Comparison of ENCODE assay signal across 20 cellular contexts in genomic region chr7:142873871-142874270, GRCh38. TPM values are rescaled to one million over a fixed set of nuclear protein-coding genes. Genes with fewer than 3 reads are reported as not detected.
A peak's percentile ranks its signal among the peaks of the same experiment; 100 is the strongest.
DNase-seq lines count a peak whose midpoint lies in the region; ATAC-seq and TF ChIP-seq lines count a peak whose summit lies in the region.
"Had no signal": no experiment of that assay in that cellular context is flagged by ENCODE, and none has a peak within 500 bp of the region (broad histone marks: within the 10 kb centered on the region; RNA-seq: fewer than 3 reads in every experiment).

No MANE protein-coding gene starts in this region.

- no peaks in the 10 kb centered on the region for H3K9me3 ChIP-seq in CD4-positive, CD25-positive, alpha-beta regulatory T cell (ENCODE audit: control insufficient read depth in 2 of 2, low read length in 2 of 2)
- no peaks in the 10 kb centered on the region for H3K9me3 ChIP-seq in CD8-positive, alpha-beta T cell (ENCODE audit: low read length)
- H3K9me3 ChIP-seq: A549, BE2C, HAP-1 had no signal

- peak; percentile 16 for DNase-seq in activated effector memory CD4-positive, alpha-beta T cell treated with anti-CD3 and anti-CD28 coated beads, Interleukin-2, amount 50 U/mL, for 16 hours
- no peak for DNase-seq in activated effector memory CD4-positive, alpha-beta T cell treated with Interleukin-2 at 50 U/mL for 16 hours
- no peak for DNase-seq in CD4-positive, CD25-positive, alpha-beta regulatory T cell
- no peak for DNase-seq in CD8-positive, alpha-beta T cell
- peak; percentile 10 for DNase-seq in left lobe of liver (ENCODE audit: low spot score)
- no peak for DNase-seq in activated T-helper 1 cell treated with anti-CD3 and anti-CD28 coated beads, Interleukin-12 subunit alpha, Interleukin-12 subunit beta, Interleukin-2, Interleukin-4 antibody, amounts not matched to agents 30 ng/mL and 10 ng/mL and 1 ng/mL, durations not matched to agents 14 hours and 24 hours and 36 hours (ENCODE audit: low spot score)
- no peak for DNase-seq in activated CD4-positive, alpha-beta T cell treated with anti-CD3 and anti-CD28 coated beads for 4 hours
- DNase-seq: 8988T; CD8-positive, alpha-beta memory T cell; DMS 273 treated with DMSO at 0.1 percent for 48 hours; DMS79; GDM1; GOT3; HFFc6 had no signal

- CTCF ChIA-PET in CD8-positive, alpha-beta T cell (lab: Charles Lee), result interaction anchor here (0.9 to 1.2 kb wide), 5 partner anchors 21 to 488 kb away, joined by 3 to 4 read pairs (median 3); no protein-coding TSS in a partner anchor

- no peak for TF ChIP-seq CTCF in CD8-positive, alpha-beta T cell (IDR thresholded peaks at IDR 0.05)

- intact Hi-C loops in CD8-positive, alpha-beta T cell (cut with DNase I, micrococcal nuclease), result no loop called here
- intact Hi-C loops in activated T-helper 1 cell treated with anti-CD3 and anti-CD28 coated beads, Interleukin-12 subunit alpha, Interleukin-12 subunit beta, Interleukin-2, Interleukin-4 antibody, amounts not matched to agents 30 ng/mL and 10 ng/mL and 1 ng/mL, durations not matched to agents 14 hours and 24 hours and 36 hours (cut with micrococcal nuclease), result no loop called here

- no peaks in the 10 kb centered on the region for H3K4me1 Mint-ChIP-seq in CD4-positive, CD25-positive, alpha-beta regulatory T cell
- H3K4me1 Mint-ChIP-seq in CD8-positive, alpha-beta T cell (ENCODE audit: low read depth), result no peaks in the 10 kb centered on the region
- no peaks in the 10 kb centered on the region for H3K4me1 Mint-ChIP-seq in activated T-helper 1 cell treated with anti-CD3 and anti-CD28 coated beads, Interleukin-12 subunit alpha, Interleukin-12 subunit beta, Interleukin-2, Interleukin-4 antibody, amounts not matched to agents 30 ng/mL and 10 ng/mL and 1 ng/mL, durations not matched to agents 14 hours and 24 hours and 36 hours (ENCODE audit: low read depth)
- H3K4me1 Mint-ChIP-seq: CD14-positive monocyte; CD8-positive, alpha-beta memory T cell had no signal

- H3K4me3 Mint-ChIP-seq in CD4-positive, CD25-positive, alpha-beta regulatory T cell, result no peak overlapping the region
- no peak overlapping the region for H3K4me3 Mint-ChIP-seq in CD8-positive, alpha-beta T cell
- H3K4me3 Mint-ChIP-seq in activated T-helper 1 cell treated with anti-CD3 and anti-CD28 coated beads, Interleukin-12 subunit alpha, Interleukin-12 subunit beta, Interleukin-2, Interleukin-4 antibody, amounts not matched to agents 30 ng/mL and 10 ng/mL and 1 ng/mL, durations not matched to agents 14 hours and 24 hours and 36 hours, result no peak overlapping the region
- H3K4me3 Mint-ChIP-seq: CD14-positive monocyte; CD8-positive, alpha-beta memory T cell; HFFc6 had no signal

- peak overlapping the region in 2 of 3 donors; percentile 13 to 90 for H3K27ac Mint-ChIP-seq in CD4-positive, CD25-positive, alpha-beta regulatory T cell
- peak overlapping the region; percentile 37 for H3K27ac Mint-ChIP-seq in CD8-positive, alpha-beta T cell
- no peak overlapping the region for H3K27ac Mint-ChIP-seq in activated T-helper 1 cell treated with anti-CD3 and anti-CD28 coated beads, Interleukin-12 subunit alpha, Interleukin-12 subunit beta, Interleukin-2, Interleukin-4 antibody, amounts not matched to agents 30 ng/mL and 10 ng/mL and 1 ng/mL, durations not matched to agents 14 hours and 24 hours and 36 hours
- H3K27ac Mint-ChIP-seq: CD14-positive monocyte, HFFc6 had no signal

- ATAC-seq in CD4-positive, CD25-positive, alpha-beta regulatory T cell (ENCODE audit: low read depth in 2 of 2), result no peak
- ATAC-seq in CD8-positive, alpha-beta T cell, result no peak
- ATAC-seq in left lobe of liver, result no peak

- peaks cover 9% of the 10 kb centered on the region for H3K36me3 Mint-ChIP-seq in CD4-positive, CD25-positive, alpha-beta regulatory T cell
- peaks cover 8% of the 10 kb centered on the region for H3K36me3 Mint-ChIP-seq in CD8-positive, alpha-beta T cell
- no peaks in the 10 kb centered on the region for H3K36me3 Mint-ChIP-seq in activated T-helper 1 cell treated with anti-CD3 and anti-CD28 coated beads, Interleukin-12 subunit alpha, Interleukin-12 subunit beta, Interleukin-2, Interleukin-4 antibody, amounts not matched to agents 30 ng/mL and 10 ng/mL and 1 ng/mL, durations not matched to agents 14 hours and 24 hours and 36 hours (ENCODE audit: low read depth)

- H3K4me1 ChIP-seq in CD4-positive, CD25-positive, alpha-beta regulatory T cell (ENCODE audit: control insufficient read depth, insufficient read depth, low read length, poor library complexity, severe bottlenecking), result no peaks in the 10 kb centered on the region
- no peaks in the 10 kb centered on the region for H3K4me1 ChIP-seq in CD8-positive, alpha-beta T cell (ENCODE audit: insufficient read depth, low read length)
- H3K4me1 ChIP-seq: A549; BE2C; BLaER1 treated with 17β-estradiol and CSF1 and Interleukin-3, amounts not matched to agents 10 nM and 100 nM; HAP-1 had no signal

- POLR2A ChIA-PET in CD8-positive, alpha-beta T cell (lab: Charles Lee), result no interaction called here

- H3K27me3 ChIP-seq in CD4-positive, CD25-positive, alpha-beta regulatory T cell (ENCODE audit: control insufficient read depth, insufficient read depth, low read length), result peaks cover 3% of the 10 kb centered on the region
- H3K27me3 ChIP-seq in CD8-positive, alpha-beta T cell (ENCODE audit: insufficient read depth, low read length), result no peaks in the 10 kb centered on the region
- H3K27me3 ChIP-seq: BE2C; BLaER1 treated with 17β-estradiol and CSF1 and Interleukin-3, amounts not matched to agents 10 nM and 100 nM had no signal

- H3K4me3 ChIP-seq in CD4-positive, CD25-positive, alpha-beta regulatory T cell (ENCODE audit: low read depth, low read length), result no peak overlapping the region
- no peak overlapping the region for H3K4me3 ChIP-seq in CD8-positive, alpha-beta T cell (ENCODE audit: low read depth, low read length)
- H3K4me3 ChIP-seq: A549; BLaER1 treated with 17β-estradiol and CSF1 and Interleukin-3, amounts not matched to agents 10 nM and 100 nM; GM12878; HAP-1 had no signal

- peaks cover 0 to 4% (median 0%) of the 10 kb centered on the region in 7 donors for H3K9me3 Mint-ChIP-seq in CD4-positive, CD25-positive, alpha-beta regulatory T cell
- no peaks in the 10 kb centered on the region for H3K9me3 Mint-ChIP-seq in CD8-positive, alpha-beta T cell
- H3K9me3 Mint-ChIP-seq in activated T-helper 1 cell treated with anti-CD3 and anti-CD28 coated beads, Interleukin-12 subunit alpha, Interleukin-12 subunit beta, Interleukin-2, Interleukin-4 antibody, amounts not matched to agents 30 ng/mL and 10 ng/mL and 1 ng/mL, durations not matched to agents 14 hours and 24 hours and 36 hours, result no peaks in the 10 kb centered on the region
- H3K9me3 Mint-ChIP-seq: CD8-positive, alpha-beta memory T cell; HFFc6 had no signal

- peaks cover 4% of the 10 kb centered on the region for H3K27me3 Mint-ChIP-seq in CD4-positive, CD25-positive, alpha-beta regulatory T cell
- no peaks in the 10 kb centered on the region for H3K27me3 Mint-ChIP-seq in CD8-positive, alpha-beta T cell (ENCODE audit: low read depth)
- peaks cover 4% of the 10 kb centered on the region for H3K27me3 Mint-ChIP-seq in activated T-helper 1 cell treated with anti-CD3 and anti-CD28 coated beads, Interleukin-12 subunit alpha, Interleukin-12 subunit beta, Interleukin-2, Interleukin-4 antibody, amounts not matched to agents 30 ng/mL and 10 ng/mL and 1 ng/mL, durations not matched to agents 14 hours and 24 hours and 36 hours (ENCODE audit: insufficient read depth)

- H3K27ac ChIP-seq in CD4-positive, CD25-positive, alpha-beta regulatory T cell (ENCODE audit: insufficient read depth, low read length, poor library complexity, severe bottlenecking), result no peak overlapping the region
- H3K27ac ChIP-seq in CD8-positive, alpha-beta T cell (ENCODE audit: low read depth, low read length), result no peak overlapping the region
- H3K27ac ChIP-seq: A549; BLaER1 treated with 17β-estradiol and CSF1 and Interleukin-3, amounts not matched to agents 10 nM and 100 nM had no signal

- H3K36me3 ChIP-seq in CD4-positive, CD25-positive, alpha-beta regulatory T cell (ENCODE audit: control insufficient read depth, insufficient read depth, low read length), result peaks cover 3% of the 10 kb centered on the region
- H3K36me3 ChIP-seq in CD8-positive, alpha-beta T cell (ENCODE audit: insufficient read depth, low read length), result no peaks in the 10 kb centered on the region
- H3K36me3 ChIP-seq: BE2C; BLaER1 treated with 17β-estradiol and CSF1 and Interleukin-3, amounts not matched to agents 10 nM and 100 nM; HAP-1 had no signal

RNA-seq across cellular contexts. Expression of gene TRPV6, which starts 11.7 kb away (rescaled TPM):
- not detected for total RNA-seq in CD4-positive, CD25-positive, alpha-beta regulatory T cell
- polyA plus RNA-seq in CD4-positive, CD25-positive, alpha-beta regulatory T cell, result under 1 TPM in 2 of 4 donors, not detected in 2; 0.17 to 0.30 TPM
- total RNA-seq in CD8-positive, alpha-beta T cell, result not detected
- 0.53 TPM for total RNA-seq in left lobe of liver
- not detected in 2 replicates for total RNA-seq in activated T-helper 1 cell treated with anti-CD3 and anti-CD28 coated beads, Interleukin-12 subunit alpha, Interleukin-12 subunit beta, Interleukin-2, Interleukin-4 antibody, amounts not matched to agents 30 ng/mL and 10 ng/mL and 1 ng/mL, durations not matched to agents 14 hours and 24 hours and 36 hours
- total RNA-seq: CD8-positive, alpha-beta memory T cell; GM12878; HFFc6 had no signal
- polyA plus RNA-seq: A549; CD14-positive monocyte; CD8-positive, alpha-beta memory T cell; GM12878 had no signal

RNA-seq across cellular contexts. Expression of gene EPHB6, which starts 19.0 kb away (rescaled TPM):
- 58.0 TPM for total RNA-seq in CD4-positive, CD25-positive, alpha-beta regulatory T cell
- polyA plus RNA-seq in CD4-positive, CD25-positive, alpha-beta regulatory T cell, result 10 to 100 TPM; 22.4 to 30.4 (median 28.6) TPM
- 10 to 100 TPM; 13.8 to 15.3 TPM for total RNA-seq in CD8-positive, alpha-beta T cell
- total RNA-seq in left lobe of liver, result 5.1 TPM
- 5.6 and 6.0 TPM in 2 replicates for total RNA-seq in activated T-helper 1 cell treated with anti-CD3 and anti-CD28 coated beads, Interleukin-12 subunit alpha, Interleukin-12 subunit beta, Interleukin-2, Interleukin-4 antibody, amounts not matched to agents 30 ng/mL and 10 ng/mL and 1 ng/mL, durations not matched to agents 14 hours and 24 hours and 36 hours

RNA-seq across cellular contexts. Expression of gene TRPV5, which starts 59.7 kb away (rescaled TPM):
- total RNA-seq in CD4-positive, CD25-positive, alpha-beta regulatory T cell, result not detected
- polyA plus RNA-seq in CD4-positive, CD25-positive, alpha-beta regulatory T cell, result not detected
- not detected for total RNA-seq in CD8-positive, alpha-beta T cell
- not detected for total RNA-seq in left lobe of liver
- not detected in 2 replicates for total RNA-seq in activated T-helper 1 cell treated with anti-CD3 and anti-CD28 coated beads, Interleukin-12 subunit alpha, Interleukin-12 subunit beta, Interleukin-2, Interleukin-4 antibody, amounts not matched to agents 30 ng/mL and 10 ng/mL and 1 ng/mL, durations not matched to agents 14 hours and 24 hours and 36 hours
- total RNA-seq: CD8-positive, alpha-beta memory T cell; GM12878; HFFc6 had no signal
- polyA plus RNA-seq: A549; CD14-positive monocyte; CD8-positive, alpha-beta memory T cell; GM12878 had no signal

Comparison
In these comparisons a context has a peak if more than half of its experiments do, and no peak if none do; other contexts are left out.
1. DNase-seq: peak in activated effector memory CD4-positive, alpha-beta T cell treated with anti-CD3 and anti-CD28 coated beads, Interleukin-2, amount 50 U/mL, for 16 hours (single experiment) and left lobe of liver (single experiment); none in activated effector memory CD4-positive, alpha-beta T cell treated with Interleukin-2 at 50 U/mL for 16 hours (single experiment), CD4-positive, CD25-positive, alpha-beta regulatory T cell (0 of 3), CD8-positive, alpha-beta T cell (0 of 7), activated T-helper 1 cell treated with anti-CD3 and anti-CD28 coated beads, Interleukin-12 subunit alpha, Interleukin-12 subunit beta, Interleukin-2, Interleukin-4 antibody, amounts not matched to agents 30 ng/mL and 10 ng/mL and 1 ng/mL, durations not matched to agents 14 hours and 24 hours and 36 hours (single experiment) and activated CD4-positive, alpha-beta T cell treated with anti-CD3 and anti-CD28 coated beads for 4 hours (0 of 2).